8 cellular contexts compared by ENCODE assay signal in genomic region chr15:99059010-99059981, GRCh38. TPM values are rescaled to one million over a fixed set of nuclear protein-coding genes. Genes with fewer than 3 reads are reported as not detected.
A peak's percentile ranks its signal among the peaks of the same experiment; 100 is the strongest.
DNase-seq lines count a peak whose midpoint lies in the region; ATAC-seq lines count a peak whose summit lies in the region.

No MANE protein-coding gene starts in this region.

- peaks cover 34% of the 10 kb centered on the region for H3K27me3 Mint-ChIP-seq in activated CD8-positive, alpha-beta T cell treated with anti-CD3 and anti-CD28 coated beads, Interleukin-2, amount 10 ng/mL, durations not matched to agents 7 days and 5 days (ENCODE audit: low read depth)
- H3K27me3 Mint-ChIP-seq in effector memory CD8-positive, alpha-beta T cell: peaks cover 40 to 86% of the 10 kb centered on the region in 2 donors

- H3K27ac Mint-ChIP-seq in activated CD8-positive, alpha-beta T cell treated with anti-CD3 and anti-CD28 coated beads, Interleukin-2, amount 10 ng/mL, durations not matched to agents 7 days and 5 days: no peak overlapping the region
- no peak overlapping the region for H3K27ac Mint-ChIP-seq in effector memory CD8-positive, alpha-beta T cell

- peak overlapping the region; percentile 62 for H3K4me3 Mint-ChIP-seq in activated CD8-positive, alpha-beta T cell treated with anti-CD3 and anti-CD28 coated beads, Interleukin-2, amount 10 ng/mL, durations not matched to agents 7 days and 5 days
- peak overlapping the region; percentile 69 to 73 for H3K4me3 Mint-ChIP-seq in effector memory CD8-positive, alpha-beta T cell

- POLR2A ChIA-PET in activated CD8-positive, alpha-beta T cell treated with anti-CD3 and anti-CD28 coated beads, Interleukin-2, amount 10 ng/mL, durations not matched to agents 7 days and 5 days (lab: Charles Lee): no interaction called here

- H3K36me3 Mint-ChIP-seq in activated CD8-positive, alpha-beta T cell treated with anti-CD3 and anti-CD28 coated beads, Interleukin-2, amount 10 ng/mL, durations not matched to agents 7 days and 5 days (ENCODE audit: low read depth): no peaks in the 10 kb centered on the region
- H3K36me3 Mint-ChIP-seq in effector memory CD8-positive, alpha-beta T cell (ENCODE audit: insufficient read depth): no peaks in the 10 kb centered on the region

- peak; percentile 88 for ATAC-seq in HG02759 (IDR thresholded peaks at IDR 0.05; ENCODE audit: unreplicated experiment)
- peak; percentile 84 for ATAC-seq in activated CD8-positive, alpha-beta T cell treated with anti-CD3 and anti-CD28 coated beads, Interleukin-2, amount 10 ng/mL, durations not matched to agents 7 days and 5 days
- ATAC-seq in effector memory CD8-positive, alpha-beta T cell (replicated peaks): peak; percentile 75

- CTCF ChIA-PET in activated CD8-positive, alpha-beta T cell treated with anti-CD3 and anti-CD28 coated beads, Interleukin-2, amount 10 ng/mL, durations not matched to agents 7 days and 5 days (lab: Charles Lee): interaction anchor here (1.0 to 3.6 kb wide), 9 partner anchors 9 to 424 kb away, joined by 3 to 15 read pairs (median 8); no protein-coding TSS in a partner anchor

- DNase-seq in NCI-H187 (lab: John Stamatoyannopoulos, UW) (peak; percentile 18 to 32), NCI-H187 treated with DMSO at 0.1 percent for 48 hours (lab: John Stamatoyannopoulos, UW) (no peak), NCI-H2171 (lab: John Stamatoyannopoulos, UW) (peak; percentile 66), lung microvascular endothelial cell (ENCODE audit: low read depth in 2 of 2) (peak; percentile 63 to 77)
- DNase-seq in activated CD8-positive, alpha-beta T cell treated with anti-CD3 and anti-CD28 coated beads, Interleukin-2, amount 10 ng/mL, durations not matched to agents 7 days and 5 days: peak; percentile 45
- DNase-seq in effector memory CD8-positive, alpha-beta T cell: peak; percentile 12 to 33 (median 14)
- peak; percentile 19 to 46 for DNase-seq in stimulated activated CD4-positive, alpha-beta T cell treated with anti-CD3 and anti-CD28 coated beads, Interleukin-4, amount 100 ng/mL, for 48 hours (ENCODE audit: low read depth in 2 of 2)

- H3K4me1 Mint-ChIP-seq in activated CD8-positive, alpha-beta T cell treated with anti-CD3 and anti-CD28 coated beads, Interleukin-2, amount 10 ng/mL, durations not matched to agents 7 days and 5 days (ENCODE audit: low read depth): peaks cover 9% of the 10 kb centered on the region
- peaks cover 0 to 9% of the 10 kb centered on the region in 2 donors for H3K4me1 Mint-ChIP-seq in effector memory CD8-positive, alpha-beta T cell (ENCODE audit: low read depth in 2 of 2)

- no peaks in the 10 kb centered on the region for H3K9me3 Mint-ChIP-seq in activated CD8-positive, alpha-beta T cell treated with anti-CD3 and anti-CD28 coated beads, Interleukin-2, amount 10 ng/mL, durations not matched to agents 7 days and 5 days (ENCODE audit: insufficient read depth)
- H3K9me3 Mint-ChIP-seq in effector memory CD8-positive, alpha-beta T cell: no peaks in the 10 kb centered on the region

RNA-seq across cellular contexts. Expression of gene SYNM, which starts 45.6 kb away (rescaled TPM):
- total RNA-seq in activated CD8-positive, alpha-beta T cell treated with anti-CD3 and anti-CD28 coated beads, Interleukin-2, amount 10 ng/mL, durations not matched to agents 7 days and 5 days: under 1 TPM; 0.18 to 0.29 TPM
- 43.4 and 62.7 TPM in 2 replicates for total RNA-seq in lung microvascular endothelial cell

RNA-seq across cellular contexts. Expression of gene PGPEP1L, which starts 51.7 kb away (rescaled TPM):
- not detected for total RNA-seq in activated CD8-positive, alpha-beta T cell treated with anti-CD3 and anti-CD28 coated beads, Interleukin-2, amount 10 ng/mL, durations not matched to agents 7 days and 5 days
- not detected in 2 replicates for total RNA-seq in lung microvascular endothelial cell

Comparison
In these comparisons a context has a peak if more than half of its experiments do, and no peak if none do; other contexts are left out.
1. RNA of gene SYNM, which starts 45.6 kb away (total RNA-seq): 43.4 to 62.7 TPM in lung microvascular endothelial cell; 0.18 to 0.29 TPM in activated CD8-positive, alpha-beta T cell treated with anti-CD3 and anti-CD28 coated beads, Interleukin-2, amount 10 ng/mL, durations not matched to agents 7 days and 5 days; every median in the first group is over 10 times any median in the second.
2. Peak in every context shown above with its lines, with median percentiles within 50 percentile points of each other: ATAC-seq.